In the genomic region with DNA sequence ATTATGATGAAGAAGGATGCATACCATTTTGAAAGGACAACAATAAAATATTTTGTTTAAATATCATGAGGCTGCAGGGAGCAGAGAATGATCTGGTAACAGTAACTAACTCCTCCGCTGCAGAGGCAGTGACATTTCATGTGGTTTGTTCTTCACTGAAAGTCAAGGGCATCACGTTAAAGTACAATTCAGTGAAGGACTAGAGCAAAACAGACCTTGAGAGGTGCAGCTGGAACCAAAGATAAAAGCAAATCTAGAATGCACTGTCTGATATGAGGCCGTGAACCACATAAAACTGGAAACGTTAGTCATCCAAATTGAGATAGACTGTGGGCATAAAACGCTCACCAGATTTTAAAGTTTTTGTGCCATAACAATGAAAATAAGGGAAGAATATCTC, we compare ENCODE assay signal across 15 cellular contexts.
"Had no signal": no experiment of that assay in that cellular context is flagged by ENCODE, and none has a peak within 500 bp of the region (broad histone marks: within the 10 kb centered on the region; RNA-seq: fewer than 3 reads in every experiment).

No MANE protein-coding gene starts in this region.

- DNase-seq: activated CD4-positive, alpha-beta memory T cell treated with anti-CD3 and anti-CD28 coated beads, Interleukin-2, amount 10 ng/mL, durations not matched to agents 7 days and 5 days; activated CD4-positive, alpha-beta T cell treated with anti-CD3 and anti-CD28 coated beads for 1 hour; activated naive CD4-positive, alpha-beta T cell treated with anti-CD3 and anti-CD28 coated beads, Interleukin-2, amount 50 U/mL, for 16 hours; brain microvascular endothelial cell; endodermal cell; glutamatergic neuron; islet precursor cell; left lung; mesenchymal stem cell; nephron progenitor cell; psoas muscle; stimulated activated CD4-positive, alpha-beta T cell treated with anti-CD3 and anti-CD28 coated beads, Interleukin-4, amount 100 ng/mL, for 1 hour; stimulated activated CD8-positive, alpha-beta memory T cell treated with anti-CD3 and anti-CD28 coated beads, Interleukin-4, amount 100 ng/mL, for 48 hours; T-helper 2 cell had no signal

- ATAC-seq: esophagus mucosa, left lung, psoas muscle had no signal
